Comparison of ENCODE assay signal across 8 cellular contexts in genomic region chr12:27014085-27014858, GRCh38. TPM values are rescaled to one million over a fixed set of nuclear protein-coding genes. Genes with fewer than 3 reads are reported as not detected.
DNase-seq lines count a peak whose midpoint lies in the region; ATAC-seq, FAIRE-seq and TF ChIP-seq lines count a peak whose summit lies in the region.

Gene TM7SF3 (minus strand): TSS chr12:27014384. CDS start chr12:27014168, 216 bp downstream.

- peaks cover 0 to 39% of the 10 kb centered on the region in 2 donors for H3K4me1 ChIP-seq in right atrium auricular region

- H3K4me1 Mint-ChIP-seq in T-helper 17 cell: peaks cover 32% of the 10 kb centered on the region

- H3K36me3 Mint-ChIP-seq in T-helper 17 cell (ENCODE audit: low read depth): peaks cover 7% of the 10 kb centered on the region

- peak; percentile 96 to 99 for TF ChIP-seq CTCF in right atrium auricular region (IDR thresholded peaks at IDR 0.05)

- peak within 1 kb of the TSS; percentile 100 for H3K27ac Mint-ChIP-seq in T-helper 17 cell

- peak within 1 kb of the TSS; percentile 77 to 95 for H3K4me3 ChIP-seq in right atrium auricular region

- H3K4me3 Mint-ChIP-seq in T-helper 17 cell: peak within 1 kb of the TSS; percentile 86

- no peaks in the 10 kb centered on the region for H3K27me3 ChIP-seq in right atrium auricular region

- H3K27ac ChIP-seq in right atrium auricular region: peak within 1 kb of the TSS; percentile 88 to 89

- H3K36me3 ChIP-seq in right atrium auricular region: no peaks in the 10 kb centered on the region

- no peak for FAIRE-seq in urothelium cell line (lab: Jason Lieb, UNC)

- peak; percentile 88 for ATAC-seq in GM18502 (IDR thresholded peaks at IDR 0.05; ENCODE audit: poor library complexity, unreplicated experiment)
- ATAC-seq in HG02943 (IDR thresholded peaks at IDR 0.05; ENCODE audit: low read depth, unreplicated experiment): peak; percentile 73
- peak; percentile 89 for ATAC-seq in T-helper 17 cell

- DNase-seq in NCI-H1694 treated with DMSO at 0.1 percent for 48 hours (lab: John Stamatoyannopoulos, UW): peak; percentile 85
- DNase-seq in T-helper 17 cell: peak; percentile 96 to 97 (median 96)
- peak; percentile 33 to 93 (median 79) for DNase-seq in amygdala (lab: John Stamatoyannopoulos, UW)
- peak; percentile 91 for DNase-seq in right atrium auricular region (ENCODE audit: low spot score)
- DNase-seq in pulmonary artery endothelial cell (ENCODE audit: low read depth, low spot score): peak; percentile 43
- DNase-seq in urothelium cell line (ENCODE audit: low spot score): peak; percentile 96

- H3K27me3 Mint-ChIP-seq in T-helper 17 cell: no peaks in the 10 kb centered on the region

- H3K9me3 ChIP-seq in T-helper 17 cell (ENCODE audit: control insufficient read depth, low read length, poor library complexity, severe bottlenecking) (no peaks in the 10 kb centered on the region), right atrium auricular region (no peaks in the 10 kb centered on the region)

RNA-seq across cellular contexts. Expression of gene TM7SF3, which starts in this region (rescaled TPM):
- total RNA-seq in T-helper 17 cell: 10 to 100 TPM; 22.5 to 24.3 TPM
- 10 to 100 TPM; 23.0 to 34.6 TPM for total RNA-seq in right atrium auricular region
- 105 and 109 TPM in 2 replicates for total RNA-seq in pulmonary artery endothelial cell

Comparison
In these comparisons a context has a peak if more than half of its experiments do, and no peak if none do; other contexts are left out.
1. Peak in every context shown above with its lines: DNase-seq, ATAC-seq, H3K4me3 ChIP-seq and H3K27ac ChIP-seq.
2. DNase-seq: peak in every context shown above with its lines; median percentile 96 in T-helper 17 cell; 96 in urothelium cell line; 91 in right atrium auricular region; 85 in NCI-H1694 treated with DMSO at 0.1 percent for 48 hours; 79 in amygdala; 43 in pulmonary artery endothelial cell.